25 cellular contexts compared by ENCODE assay signal in genomic region chr17:20196314-20196713, GRCh38.
"Had no signal": no experiment of that assay in that cellular context is flagged by ENCODE, and none has a peak within 500 bp of the region (broad histone marks: within the 10 kb centered on the region; RNA-seq: fewer than 3 reads in every experiment).

No MANE protein-coding gene starts in this region.

- DNase-seq: activated CD4-positive, alpha-beta T cell treated with anti-CD3 and anti-CD28 coated beads for 48 hours; activated CD4-positive, alpha-beta T cell treated with anti-CD3 and anti-CD28 coated beads, Interleukin-2, amount 50 U/mL, for 48 hours; activated CD8-positive, alpha-beta memory T cell treated with anti-CD3 and anti-CD28 coated beads for 24 hours; activated gamma-delta T cell; activated naive CD4-positive, alpha-beta T cell treated with anti-CD3 and anti-CD28 coated beads, Interleukin-2, amount 10 ng/mL, durations not matched to agents 7 days and 5 days; activated naive CD8-positive, alpha-beta T cell treated with anti-CD3 and anti-CD28 coated beads, Interleukin-2, amount 10 ng/mL, durations not matched to agents 7 days and 5 days; brain microvascular endothelial cell; cortex of kidney; foreskin melanocyte; heart right ventricle; left ventricle myocardium inferior; naive B cell; nephron progenitor cell; right lobe of liver; stimulated activated CD4-positive, alpha-beta T cell treated with anti-CD3 and anti-CD28 coated beads, Interleukin-2, amount 100 ng/mL, for 48 hours; stimulated activated naive CD4-positive, alpha-beta T cell treated with Interleukin-2 at 50 U/mL for 16 hours; T-helper 1 cell; WERI-Rb-1 had no signal

- H3K4me1 ChIP-seq: right lobe of liver, vagina had no signal

- H3K27ac ChIP-seq: brain microvascular endothelial cell, esophagus muscularis mucosa, heart right ventricle, left ventricle myocardium inferior, neutrophil, right lobe of liver, thoracic aorta, vagina, WERI-Rb-1 had no signal

- H3K4me3 ChIP-seq: esophagus muscularis mucosa, heart right ventricle, left ventricle myocardium inferior, right lobe of liver, thoracic aorta, vagina had no signal

- ATAC-seq: activated CD4-positive, CD25-positive, alpha-beta regulatory T cell treated with anti-CD3 and anti-CD28 coated beads, Interleukin-2, amount 50 U/mL, for 24 hours; heart right ventricle; right lobe of liver had no signal

- H3K36me3 ChIP-seq: brain microvascular endothelial cell, esophagus muscularis mucosa, heart right ventricle, left ventricle myocardium inferior, neutrophil, right lobe of liver, thoracic aorta, vagina, WERI-Rb-1 had no signal

- FAIRE-seq: astrocyte, TTC549 had no signal

- H3K27me3 ChIP-seq: brain microvascular endothelial cell, esophagus muscularis mucosa, heart right ventricle, neutrophil, right lobe of liver, vagina had no signal

- H3K9me3 ChIP-seq: esophagus muscularis mucosa, neutrophil, right lobe of liver, thoracic aorta, vagina had no signal
